1 cellular context compared by ENCODE assay signal in the genomic region with DNA sequence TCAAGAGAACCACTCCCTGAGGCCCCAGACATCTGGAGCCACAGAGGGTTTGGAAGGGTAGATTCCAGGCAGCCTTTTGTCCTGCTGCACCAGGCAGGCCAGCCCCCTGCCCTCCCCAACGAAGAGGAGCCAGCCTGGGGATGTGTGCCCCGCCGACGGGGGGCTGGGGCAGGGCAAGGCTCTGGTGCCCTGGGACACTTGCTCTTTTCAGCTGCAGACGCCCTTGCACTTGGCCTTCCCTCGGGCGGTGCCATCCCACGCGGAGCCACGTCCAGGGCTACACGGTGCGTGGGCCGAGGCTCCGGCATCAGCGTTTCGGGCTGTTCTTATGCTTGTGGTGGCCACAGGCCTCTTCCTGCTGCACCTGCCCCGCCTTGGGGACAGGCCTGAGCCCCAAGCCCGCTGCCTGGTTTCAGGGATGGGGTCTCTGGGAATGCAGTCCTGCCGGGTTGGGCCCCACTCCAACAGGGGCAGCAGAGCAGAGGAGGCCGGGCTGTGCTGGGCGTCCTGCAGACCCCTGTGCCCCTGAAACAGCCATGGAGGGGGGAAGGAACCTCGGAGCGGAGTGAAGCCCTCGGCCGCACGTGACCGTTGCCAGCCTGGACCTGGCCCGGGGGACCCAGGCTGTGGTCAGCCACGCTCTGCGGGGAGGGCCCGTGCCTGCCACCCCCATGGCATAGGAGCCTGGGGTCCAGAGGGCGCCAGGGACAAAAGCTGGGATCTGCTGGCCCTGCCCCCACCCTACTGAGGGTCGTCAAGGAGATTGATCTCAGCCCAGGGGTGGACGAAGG.
TF ChIP-seq lines count a peak whose summit lies in the region.

No MANE protein-coding gene starts in this region.

TF ChIP-seq in K562, 482 proteins besides CTCF, POLR2A, EP300 and RAD21 (continued from another document):
- TF ChIP-seq SMARCC2 (IDR thresholded peaks at IDR 0.05; ENCODE audit: low read depth) (no peak), NRF1 (conservative IDR thresholded peaks at IDR 0.05 in 1 of 2, IDR thresholded peaks at IDR 0.05 in 1 of 2) (no peak; a peak in 1 of 4 replicates), POLR3A (IDR thresholded peaks at IDR 0.05; ENCODE audit: borderline replicate concordance, extremely low read depth, insufficient read depth, insufficient read length) (no peak), KHSRP (IDR thresholded peaks at IDR 0.05) (no peak), ELF2 (CRISPR knock-in tag; IDR thresholded peaks at IDR 0.05) (no peak), ZNF695 (CRISPR knock-in tag; IDR thresholded peaks at IDR 0.05) (no peak), ERF (CRISPR knock-in tag; IDR thresholded peaks at IDR 0.05) (no peak), MECOM (CRISPR knock-in tag; IDR thresholded peaks at IDR 0.05) (no peak), SUPT5H (IDR thresholded peaks at IDR 0.05) (peak; percentile 42; the same call in 1 of the 2 replicates), STAT5A (IDR thresholded peaks at IDR 0.05; ENCODE audit: borderline replicate concordance, low read length) (no peak), WHSC1 (IDR thresholded peaks at IDR 0.05; ENCODE audit: low read length) (no peak), BHLHE40 (IDR thresholded peaks at IDR 0.05; ENCODE audit: low read length) (peak; percentile 39; the same call in 1 of the 2 replicates), MYNN (IDR thresholded peaks at IDR 0.05) (peak; percentile 11; the same call in 1 of the 2 replicates), MYNN (CRISPR knock-in tag; IDR thresholded peaks at IDR 0.05) (no peak), BRD9 (IDR thresholded peaks at IDR 0.05; ENCODE audit: low read depth, partially characterized antibody) (no peak), RFX7 (CRISPR knock-in tag; IDR thresholded peaks at IDR 0.05) (no peak), SAP30 (IDR thresholded peaks at IDR 0.05; ENCODE audit: borderline replicate concordance, insufficient read depth, low read depth, low read length, poor library complexity, severe bottlenecking) (no peak), IFI16 (CRISPR knock-in tag; IDR thresholded peaks at IDR 0.05) (no peak), ZNF551 (CRISPR knock-in tag; IDR thresholded peaks at IDR 0.05) (no peak), ZNF764 (CRISPR knock-in tag; IDR thresholded peaks at IDR 0.05; ENCODE audit: low read depth) (no peak), TCF3 (CRISPR knock-in tag; IDR thresholded peaks at IDR 0.05) (peak; percentile 43; the same call in 1 of the 2 replicates), ZNF696 (CRISPR knock-in tag; conservative IDR thresholded peaks at IDR 0.05) (no peak), NCOA2 (IDR thresholded peaks at IDR 0.05; ENCODE audit: partially characterized antibody in 2 of 2) (no peak), CBFB (CRISPR knock-in tag; IDR thresholded peaks at IDR 0.05) (0 out of 2 replicates have a peak, but pooled peaks have one; percentile 58), PTTG1 (tag; IDR thresholded peaks at IDR 0.05; ENCODE audit: low read depth) (no peak), NFXL1 (CRISPR knock-in tag; IDR thresholded peaks at IDR 0.05) (no peak), RBFOX2 (IDR thresholded peaks at IDR 0.05; ENCODE audit: low read depth, low read length) (peak; percentile 31; the same call in 1 of the 2 replicates), SAFB (IDR thresholded peaks at IDR 0.05; ENCODE audit: borderline replicate concordance, low read depth, low read length) (peak; percentile 75), ZNF124 (CRISPR knock-in tag; IDR thresholded peaks at IDR 0.05) (no peak), RBM25 (IDR thresholded peaks at IDR 0.05; ENCODE audit: low read depth, low read length, severe bottlenecking) (no peak), SRSF3 (IDR thresholded peaks at IDR 0.05; ENCODE audit: insufficient read depth, low read length) (no peak), TBP (optimal IDR thresholded peaks at IDR 0.05; ENCODE audit: low read depth, low read length) (no peak), FOXJ2 (tag; IDR thresholded peaks at IDR 0.05) (no peak), ZC3H8 (IDR thresholded peaks at IDR 0.05) (no peak), ZFPM2 (CRISPR knock-in tag; IDR thresholded peaks at IDR 0.05) (no peak), ZNF134 (CRISPR knock-in tag; conservative IDR thresholded peaks at IDR 0.05) (no peak), POLR3G (IDR thresholded peaks at IDR 0.05; ENCODE audit: extremely low read depth, insufficient read length, insufficient replicate concordance) (no peak)
- TF ChIP-seq, protein P1, sequence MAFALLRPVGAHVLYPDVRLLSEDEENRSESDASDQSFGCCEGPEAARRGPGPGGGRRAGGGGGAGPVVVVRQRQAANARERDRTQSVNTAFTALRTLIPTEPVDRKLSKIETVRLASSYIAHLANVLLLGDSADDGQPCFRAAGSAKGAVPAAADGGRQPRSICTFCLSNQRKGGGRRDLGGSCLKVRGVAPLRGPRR (CRISPR knock-in tag; IDR thresholded peaks at IDR 0.05) = no peak
- TF ChIP-seq, protein P2, sequence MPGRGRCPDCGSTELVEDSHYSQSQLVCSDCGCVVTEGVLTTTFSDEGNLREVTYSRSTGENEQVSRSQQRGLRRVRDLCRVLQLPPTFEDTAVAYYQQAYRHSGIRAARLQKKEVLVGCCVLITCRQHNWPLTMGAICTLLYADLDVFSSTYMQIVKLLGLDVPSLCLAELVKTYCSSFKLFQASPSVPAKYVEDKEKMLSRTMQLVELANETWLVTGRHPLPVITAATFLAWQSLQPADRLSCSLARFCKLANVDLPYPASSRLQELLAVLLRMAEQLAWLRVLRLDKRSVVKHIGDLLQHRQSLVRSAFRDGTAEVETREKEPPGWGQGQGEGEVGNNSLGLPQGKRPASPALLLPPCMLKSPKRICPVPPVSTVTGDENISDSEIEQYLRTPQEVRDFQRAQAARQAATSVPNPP (IDR thresholded peaks at IDR 0.05; ENCODE audit: borderline replicate concordance, insufficient read depth, insufficient read length) = no peak
- TF ChIP-seq, protein P3, sequence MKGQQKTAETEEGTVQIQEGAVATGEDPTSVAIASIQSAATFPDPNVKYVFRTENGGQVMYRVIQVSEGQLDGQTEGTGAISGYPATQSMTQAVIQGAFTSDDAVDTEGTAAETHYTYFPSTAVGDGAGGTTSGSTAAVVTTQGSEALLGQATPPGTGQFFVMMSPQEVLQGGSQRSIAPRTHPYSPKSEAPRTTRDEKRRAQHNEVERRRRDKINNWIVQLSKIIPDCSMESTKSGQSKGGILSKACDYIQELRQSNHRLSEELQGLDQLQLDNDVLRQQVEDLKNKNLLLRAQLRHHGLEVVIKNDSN (CRISPR knock-in tag; IDR thresholded peaks at IDR 0.05) = peak; percentile 54
- TF ChIP-seq, protein P4, sequence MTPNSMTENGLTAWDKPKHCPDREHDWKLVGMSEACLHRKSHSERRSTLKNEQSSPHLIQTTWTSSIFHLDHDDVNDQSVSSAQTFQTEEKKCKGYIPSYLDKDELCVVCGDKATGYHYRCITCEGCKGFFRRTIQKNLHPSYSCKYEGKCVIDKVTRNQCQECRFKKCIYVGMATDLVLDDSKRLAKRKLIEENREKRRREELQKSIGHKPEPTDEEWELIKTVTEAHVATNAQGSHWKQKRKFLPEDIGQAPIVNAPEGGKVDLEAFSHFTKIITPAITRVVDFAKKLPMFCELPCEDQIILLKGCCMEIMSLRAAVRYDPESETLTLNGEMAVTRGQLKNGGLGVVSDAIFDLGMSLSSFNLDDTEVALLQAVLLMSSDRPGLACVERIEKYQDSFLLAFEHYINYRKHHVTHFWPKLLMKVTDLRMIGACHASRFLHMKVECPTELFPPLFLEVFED (CRISPR knock-in tag; conservative IDR thresholded peaks at IDR 0.05) = no peak
- TF ChIP-seq, protein P5, sequence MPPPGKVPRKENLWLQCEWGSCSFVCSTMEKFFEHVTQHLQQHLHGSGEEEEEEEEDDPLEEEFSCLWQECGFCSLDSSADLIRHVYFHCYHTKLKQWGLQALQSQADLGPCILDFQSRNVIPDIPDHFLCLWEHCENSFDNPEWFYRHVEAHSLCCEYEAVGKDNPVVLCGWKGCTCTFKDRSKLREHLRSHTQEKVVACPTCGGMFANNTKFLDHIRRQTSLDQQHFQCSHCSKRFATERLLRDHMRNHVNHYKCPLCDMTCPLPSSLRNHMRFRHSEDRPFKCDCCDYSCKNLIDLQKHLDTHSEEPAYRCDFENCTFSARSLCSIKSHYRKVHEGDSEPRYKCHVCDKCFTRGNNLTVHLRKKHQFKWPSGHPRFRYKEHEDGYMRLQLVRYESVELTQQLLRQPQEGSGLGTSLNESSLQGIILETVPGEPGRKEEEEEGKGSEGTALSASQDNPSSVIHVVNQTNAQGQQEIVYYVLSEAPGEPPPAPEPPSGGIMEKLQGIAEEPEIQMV (tag; conservative IDR thresholded peaks at IDR 0.05; ENCODE audit: low read depth) = no peak
- TF ChIP-seq, protein P6, sequence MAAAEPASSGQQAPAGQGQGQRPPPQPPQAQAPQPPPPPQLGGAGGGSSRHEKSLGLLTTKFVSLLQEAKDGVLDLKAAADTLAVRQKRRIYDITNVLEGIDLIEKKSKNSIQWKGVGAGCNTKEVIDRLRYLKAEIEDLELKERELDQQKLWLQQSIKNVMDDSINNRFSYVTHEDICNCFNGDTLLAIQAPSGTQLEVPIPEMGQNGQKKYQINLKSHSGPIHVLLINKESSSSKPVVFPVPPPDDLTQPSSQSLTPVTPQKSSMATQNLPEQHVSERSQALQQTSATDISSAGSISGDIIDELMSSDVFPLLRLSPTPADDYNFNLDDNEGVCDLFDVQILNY (CRISPR knock-in tag; IDR thresholded peaks at IDR 0.05) = no peak
- TF ChIP-seq, protein P7, sequence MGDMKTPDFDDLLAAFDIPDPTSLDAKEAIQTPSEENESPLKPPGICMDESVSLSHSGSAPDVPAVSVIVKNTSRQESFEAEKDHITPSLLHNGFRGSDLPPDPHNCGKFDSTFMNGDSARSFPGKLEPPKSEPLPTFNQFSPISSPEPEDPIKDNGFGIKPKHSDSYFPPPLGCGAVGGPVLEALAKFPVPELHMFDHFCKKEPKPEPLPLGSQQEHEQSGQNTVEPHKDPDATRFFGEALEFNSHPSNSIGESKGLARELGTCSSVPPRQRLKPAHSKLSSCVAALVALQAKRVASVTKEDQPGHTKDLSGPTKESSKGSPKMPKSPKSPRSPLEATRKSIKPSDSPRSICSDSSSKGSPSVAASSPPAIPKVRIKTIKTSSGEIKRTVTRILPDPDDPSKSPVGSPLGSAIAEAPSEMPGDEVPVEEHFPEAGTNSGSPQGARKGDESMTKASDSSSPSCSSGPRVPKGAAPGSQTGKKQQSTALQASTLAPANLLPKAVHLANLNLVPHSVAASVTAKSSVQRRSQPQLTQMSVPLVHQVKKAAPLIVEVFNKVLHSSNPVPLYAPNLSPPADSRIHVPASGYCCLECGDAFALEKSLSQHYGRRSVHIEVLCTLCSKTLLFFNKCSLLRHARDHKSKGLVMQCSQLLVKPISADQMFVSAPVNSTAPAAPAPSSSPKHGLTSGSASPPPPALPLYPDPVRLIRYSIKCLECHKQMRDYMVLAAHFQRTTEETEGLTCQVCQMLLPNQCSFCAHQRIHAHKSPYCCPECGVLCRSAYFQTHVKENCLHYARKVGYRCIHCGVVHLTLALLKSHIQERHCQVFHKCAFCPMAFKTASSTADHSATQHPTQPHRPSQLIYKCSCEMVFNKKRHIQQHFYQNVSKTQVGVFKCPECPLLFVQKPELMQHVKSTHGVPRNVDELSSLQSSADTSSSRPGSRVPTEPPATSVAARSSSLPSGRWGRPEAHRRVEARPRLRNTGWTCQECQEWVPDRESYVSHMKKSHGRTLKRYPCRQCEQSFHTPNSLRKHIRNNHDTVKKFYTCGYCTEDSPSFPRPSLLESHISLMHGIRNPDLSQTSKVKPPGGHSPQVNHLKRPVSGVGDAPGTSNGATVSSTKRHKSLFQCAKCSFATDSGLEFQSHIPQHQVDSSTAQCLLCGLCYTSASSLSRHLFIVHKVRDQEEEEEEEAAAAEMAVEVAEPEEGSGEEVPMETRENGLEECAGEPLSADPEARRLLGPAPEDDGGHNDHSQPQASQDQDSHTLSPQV (IDR thresholded peaks at IDR 0.05) = peak; percentile 71
- TF ChIP-seq, protein P8, sequence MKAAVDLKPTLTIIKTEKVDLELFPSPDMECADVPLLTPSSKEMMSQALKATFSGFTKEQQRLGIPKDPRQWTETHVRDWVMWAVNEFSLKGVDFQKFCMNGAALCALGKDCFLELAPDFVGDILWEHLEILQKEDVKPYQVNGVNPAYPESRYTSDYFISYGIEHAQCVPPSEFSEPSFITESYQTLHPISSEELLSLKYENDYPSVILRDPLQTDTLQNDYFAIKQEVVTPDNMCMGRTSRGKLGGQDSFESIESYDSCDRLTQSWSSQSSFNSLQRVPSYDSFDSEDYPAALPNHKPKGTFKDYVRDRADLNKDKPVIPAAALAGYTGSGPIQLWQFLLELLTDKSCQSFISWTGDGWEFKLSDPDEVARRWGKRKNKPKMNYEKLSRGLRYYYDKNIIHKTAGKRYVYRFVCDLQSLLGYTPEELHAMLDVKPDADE (conservative IDR thresholded peaks at IDR 0.05; ENCODE audit: control insufficient read depth, low read depth, low read length) = no peak; the same call in 1 of the 2 replicates
- TF ChIP-seq, protein P9, sequence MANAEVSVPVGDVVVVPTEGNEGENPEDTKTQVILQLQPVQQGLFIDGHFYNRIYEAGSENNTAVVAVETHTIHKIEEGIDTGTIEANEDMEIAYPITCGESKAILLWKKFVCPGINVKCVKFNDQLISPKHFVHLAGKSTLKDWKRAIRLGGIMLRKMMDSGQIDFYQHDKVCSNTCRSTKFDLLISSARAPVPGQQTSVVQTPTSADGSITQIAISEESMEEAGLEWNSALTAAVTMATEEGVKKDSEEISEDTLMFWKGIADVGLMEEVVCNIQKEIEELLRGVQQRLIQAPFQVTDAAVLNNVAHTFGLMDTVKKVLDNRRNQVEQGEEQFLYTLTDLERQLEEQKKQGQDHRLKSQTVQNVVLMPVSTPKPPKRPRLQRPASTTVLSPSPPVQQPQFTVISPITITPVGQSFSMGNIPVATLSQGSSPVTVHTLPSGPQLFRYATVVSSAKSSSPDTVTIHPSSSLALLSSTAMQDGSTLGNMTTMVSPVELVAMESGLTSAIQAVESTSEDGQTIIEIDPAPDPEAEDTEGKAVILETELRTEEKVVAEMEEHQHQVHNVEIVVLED (CRISPR knock-in tag; IDR thresholded peaks at IDR 0.05) = no peak
- TF ChIP-seq, protein P10, sequence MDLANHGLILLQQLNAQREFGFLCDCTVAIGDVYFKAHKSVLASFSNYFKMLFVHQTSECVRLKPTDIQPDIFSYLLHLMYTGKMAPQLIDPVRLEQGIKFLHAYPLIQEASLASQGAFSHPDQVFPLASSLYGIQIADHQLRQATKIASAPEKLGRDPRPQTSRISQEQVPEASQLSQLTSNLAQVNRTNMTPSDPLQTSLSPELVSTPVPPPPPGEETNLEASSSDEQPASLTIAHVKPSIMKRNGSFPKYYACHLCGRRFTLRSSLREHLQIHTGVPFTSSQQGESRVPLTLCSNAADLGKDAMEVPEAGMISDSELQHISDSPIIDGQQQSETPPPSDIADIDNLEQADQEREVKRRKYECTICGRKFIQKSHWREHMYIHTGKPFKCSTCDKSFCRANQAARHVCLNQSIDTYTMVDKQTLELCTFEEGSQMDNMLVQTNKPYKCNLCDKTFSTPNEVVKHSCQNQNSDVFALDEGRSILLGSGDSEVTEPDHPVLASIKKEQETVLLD (IDR thresholded peaks at IDR 0.05) = peak; percentile 47; the same call in 1 of the 2 replicates
